ENCODE assay signal across 8 cellular contexts in genomic region chr11:67288198-67288451, GRCh38. TPM values are rescaled to one million over a fixed set of nuclear protein-coding genes. Genes with fewer than 3 reads are reported as not detected.
DNase-seq lines count a peak whose midpoint lies in the region; ATAC-seq and TF ChIP-seq lines count a peak whose summit lies in the region.

No MANE protein-coding gene starts in this region.

- H3K27ac ChIP-seq in adrenal gland (peak overlapping the region; percentile 91 to 95 (median 93)), right lobe of liver (peak overlapping the region; percentile 72 to 90 (median 81)), upper lobe of left lung (peak overlapping the region; percentile 92 to 99 (median 97))

- H3K9me3 ChIP-seq in adrenal gland (replicated peaks in 1 of 3) (no peaks in the 10 kb centered on the region), right lobe of liver (no peaks in the 10 kb centered on the region), upper lobe of left lung (no peaks in the 10 kb centered on the region)

- H3K9me3 Mint-ChIP-seq in activated naive CD4-positive, alpha-beta T cell treated with anti-CD3 and anti-CD28 coated beads for 36 hours: no peaks in the 10 kb centered on the region

- H3K36me3 ChIP-seq in adrenal gland (replicated peaks in 1 of 2) (peaks cover 0 to 67% of the 10 kb centered on the region in 2 donors), right lobe of liver (peaks cover 4 to 38% (median 16%) of the 10 kb centered on the region in 4 donors), upper lobe of left lung (peaks cover 23 to 65% (median 51%) of the 10 kb centered on the region in 4 donors)

- intact Hi-C loops in activated naive CD4-positive, alpha-beta T cell treated with anti-CD3 and anti-CD28 coated beads for 36 hours (cut with micrococcal nuclease): loop anchor here (1.0 to 5.0 kb wide), 5 partner anchors 11 to 194 kb away; partner anchors contain the start of gene AIP
- intact Hi-C loops in adrenal gland (cut with DNase I): no loop called here
- intact Hi-C loops in right lobe of liver (cut with DNase I): no loop called here

- H3K36me3 Mint-ChIP-seq in activated naive CD4-positive, alpha-beta T cell treated with anti-CD3 and anti-CD28 coated beads for 36 hours (ENCODE audit: low read depth): peaks cover 44% of the 10 kb centered on the region

- H3K27me3 ChIP-seq in adrenal gland (no peaks in the 10 kb centered on the region), right lobe of liver (no peaks in the 10 kb centered on the region), upper lobe of left lung (no peaks in the 10 kb centered on the region)

- H3K4me1 Mint-ChIP-seq in activated naive CD4-positive, alpha-beta T cell treated with anti-CD3 and anti-CD28 coated beads for 36 hours (ENCODE audit: low read depth): peaks cover 45% of the 10 kb centered on the region

- TF ChIP-seq CTCF in adrenal gland (IDR thresholded peaks at IDR 0.05) (no peak), right lobe of liver (IDR thresholded peaks at IDR 0.05) (no peak), upper lobe of left lung (IDR thresholded peaks at IDR 0.05) (no peak)

- DNase-seq in activated naive CD4-positive, alpha-beta T cell treated with anti-CD3 and anti-CD28 coated beads for 36 hours: no peak
- no peak for DNase-seq in activated naive CD4-positive, alpha-beta T cell treated with Interleukin-2 at 50 U/mL for 16 hours
- no peak for DNase-seq in adrenal gland
- DNase-seq in right lobe of liver: no peak
- DNase-seq in upper lobe of left lung: no peak
- DNase-seq in GM19240 (ENCODE audit: insufficient read length, low spot score): no peak
- DNase-seq in COR-L47 (lab: John Stamatoyannopoulos, UW): no peak
- no peak for DNase-seq in NCI-H1436 treated with DMSO at 0.1 percent for 48 hours (lab: John Stamatoyannopoulos, UW)

- H3K4me3 ChIP-seq in adrenal gland: peak overlapping the region in 2 of 4 donors; percentile 61 to 89
- H3K4me3 ChIP-seq in right lobe of liver: peak overlapping the region; percentile 69 to 87 (median 87)
- peak overlapping the region in 3 of 4 donors; percentile 91 to 98 (median 97) for H3K4me3 ChIP-seq in upper lobe of left lung

- H3K4me3 Mint-ChIP-seq in activated naive CD4-positive, alpha-beta T cell treated with anti-CD3 and anti-CD28 coated beads for 36 hours: peak overlapping the region; percentile 71

- TF ChIP-seq EP300 in upper lobe of left lung (IDR thresholded peaks at IDR 0.05): no peak

- CTCF ChIA-PET in activated naive CD4-positive, alpha-beta T cell treated with anti-CD3 and anti-CD28 coated beads for 36 hours (lab: Charles Lee): interaction anchor here (1.4 to 3.4 kb wide), 5 partner anchors 10 to 29 kb away, joined by 4 to 25 read pairs (median 9); no protein-coding TSS in a partner anchor

- peak overlapping the region; percentile 96 for H3K27ac Mint-ChIP-seq in activated naive CD4-positive, alpha-beta T cell treated with anti-CD3 and anti-CD28 coated beads for 36 hours

- ATAC-seq in right lobe of liver (no peak), upper lobe of left lung (ENCODE audit: low FRiP score in 2 of 2) (no peak)

- WGBS in adrenal gland, 4 donors: 31 to 80% (median 38%) methylated on average over 1 to 4 of the region's 4 CpGs
- WGBS in right lobe of liver (ENCODE audit: insufficient coverage, low coverage, low lambda C conversion rate, missing lambda C conversion rate): 20% methylated on average over 1 of the region's 4 CpGs
- 7 to 34% methylated on average over 3 to 4 of the region's 4 CpGs for WGBS in upper lobe of left lung, 2 donors

- TF ChIP-seq POLR2A in adrenal gland (IDR thresholded peaks at IDR 0.05) (no peak), right lobe of liver (IDR thresholded peaks at IDR 0.05) (no peak), upper lobe of left lung (IDR thresholded peaks at IDR 0.05) (no peak)

- no peaks in the 10 kb centered on the region for H3K27me3 Mint-ChIP-seq in activated naive CD4-positive, alpha-beta T cell treated with anti-CD3 and anti-CD28 coated beads for 36 hours (ENCODE audit: low read depth)

- peaks cover 18 to 31% of the 10 kb centered on the region in 2 donors for H3K4me1 ChIP-seq in adrenal gland (replicated peaks in 1 of 2)
- H3K4me1 ChIP-seq in right lobe of liver: peaks cover 0 to 12% (median 4%) of the 10 kb centered on the region in 4 donors
- peaks cover 36 to 66% (median 52%) of the 10 kb centered on the region in 4 donors for H3K4me1 ChIP-seq in upper lobe of left lung

RNA-seq across cellular contexts. Expression of gene ANKRD13D, which starts 1.0 kb away (rescaled TPM):
- total RNA-seq in activated naive CD4-positive, alpha-beta T cell treated with anti-CD3 and anti-CD28 coated beads for 36 hours: 10 to 100 TPM; 56.2 to 61.9 TPM
- total RNA-seq in adrenal gland (10 to 100 TPM in 7 of 8 donors, 1 to 10 TPM in 1; 9.2 to 52.9 (median 40.4) TPM), right lobe of liver (10 to 100 TPM in 4 of 6 experiments, 1 to 10 TPM in 2; 7.7 to 14.1 (median 10.4) TPM), upper lobe of left lung (100 to 1,000 TPM in 2 of 6 donors, 10 to 100 TPM in 4; 47.4 to 221 (median 78.3) TPM)
- 100 to 1,000 TPM in 1 of 3 donors, 10 to 100 TPM in 1, 1 to 10 TPM in 1; 8.7 to 205 (median 99.8) TPM for polyA plus RNA-seq in adrenal gland

RNA-seq across cellular contexts. Expression of gene SSH3, which starts 15.2 kb away (rescaled TPM):
- total RNA-seq in activated naive CD4-positive, alpha-beta T cell treated with anti-CD3 and anti-CD28 coated beads for 36 hours: 1 to 10 TPM; 4.1 to 5.4 TPM
- total RNA-seq in adrenal gland: 10 to 100 TPM; 10.8 to 31.2 (median 25.7) TPM
- 10 to 100 TPM in 2 of 3 donors, 1 to 10 TPM in 1; 4.2 to 35.2 (median 21.8) TPM for polyA plus RNA-seq in adrenal gland
- total RNA-seq in right lobe of liver: 10 to 100 TPM; 10.9 to 17.9 (median 14.5) TPM
- 10 to 100 TPM; 35.9 to 99.2 (median 53.8) TPM for total RNA-seq in upper lobe of left lung

RNA-seq across cellular contexts. Expression of gene GRK2, which starts 21.9 kb away (rescaled TPM):
- 100 to 1,000 TPM; 293 to 295 TPM for total RNA-seq in activated naive CD4-positive, alpha-beta T cell treated with anti-CD3 and anti-CD28 coated beads for 36 hours
- 10 to 100 TPM; 43.4 to 73.7 (median 59.6) TPM for total RNA-seq in adrenal gland
- 100 to 1,000 TPM in 1 of 3 donors, 10 to 100 TPM in 2; 26.4 to 159 (median 71.3) TPM for polyA plus RNA-seq in adrenal gland
- total RNA-seq in right lobe of liver: 10 to 100 TPM; 24.5 to 43.9 (median 28.5) TPM
- 100 to 1,000 TPM in 4 of 6 donors, 10 to 100 TPM in 2; 76.9 to 232 (median 117) TPM for total RNA-seq in upper lobe of left lung
